24 cellular contexts compared by ENCODE assay signal in genomic region chr2:10469301-10469700, GRCh38.
"Had no signal": no experiment of that assay in that cellular context is flagged by ENCODE, and none has a peak within 500 bp of the region (broad histone marks: within the 10 kb centered on the region; RNA-seq: fewer than 3 reads in every experiment).

No MANE protein-coding gene starts in this region.

- H3K27ac ChIP-seq: brain microvascular endothelial cell, cardiac muscle cell, WERI-Rb-1 had no signal

- H3K4me1 Mint-ChIP-seq: activated naive CD4-positive, alpha-beta T cell treated with anti-CD3 and anti-CD28 coated beads, Interleukin-2, amount 10 ng/mL, durations not matched to agents 7 days and 5 days; activated naive CD8-positive, alpha-beta T cell treated with anti-CD3 and anti-CD28 coated beads for 36 hours; T-cell had no signal

- ATAC-seq: activated CD4-positive, CD25-positive, alpha-beta regulatory T cell treated with anti-CD3 and anti-CD28 coated beads, Interleukin-2, amount 50 U/mL, for 24 hours; activated CD8-positive, alpha-beta T cell treated with anti-CD3 and anti-CD28 coated beads for 36 hours; activated T-cell treated with anti-CD3 and anti-CD28 coated beads, Interleukin-2, amount 50 U/mL, for 72 hours; T-cell had no signal

- H3K36me3 Mint-ChIP-seq: activated naive CD4-positive, alpha-beta T cell treated with anti-CD3 and anti-CD28 coated beads, Interleukin-2, amount 10 ng/mL, durations not matched to agents 7 days and 5 days; activated naive CD8-positive, alpha-beta T cell treated with anti-CD3 and anti-CD28 coated beads for 36 hours; T-cell had no signal

- H3K4me3 ChIP-seq: cardiac muscle cell, K562 had no signal

- H3K4me3 Mint-ChIP-seq: activated CD8-positive, alpha-beta T cell treated with anti-CD3 and anti-CD28 coated beads for 36 hours; activated naive CD4-positive, alpha-beta T cell treated with anti-CD3 and anti-CD28 coated beads, Interleukin-2, amount 10 ng/mL, durations not matched to agents 7 days and 5 days; activated naive CD8-positive, alpha-beta T cell treated with anti-CD3 and anti-CD28 coated beads for 36 hours; activated T-cell treated with anti-CD3 and anti-CD28 coated beads, Interleukin-2, amount 50 U/mL, for 72 hours; T-cell had no signal

- H3K36me3 ChIP-seq: brain microvascular endothelial cell, cardiac muscle cell, WERI-Rb-1 had no signal

- H3K27ac Mint-ChIP-seq: activated CD8-positive, alpha-beta T cell treated with anti-CD3 and anti-CD28 coated beads for 36 hours; activated naive CD4-positive, alpha-beta T cell treated with anti-CD3 and anti-CD28 coated beads, Interleukin-2, amount 10 ng/mL, durations not matched to agents 7 days and 5 days; activated naive CD8-positive, alpha-beta T cell treated with anti-CD3 and anti-CD28 coated beads for 36 hours; activated T-cell treated with anti-CD3 and anti-CD28 coated beads, Interleukin-2, amount 50 U/mL, for 72 hours; activated T-helper 2 cell treated with anti-CD3 and anti-CD28 coated beads, Interferon-gamma antibody, Interleukin-2, Interleukin-4, amounts not matched to agents 10 μg/mL and 5 μg/mL and 100 μg/mL, durations not matched to agents 14 hours and 24 hours and 36 hours; T-cell had no signal

- H3K9me3 Mint-ChIP-seq: activated CD8-positive, alpha-beta T cell treated with anti-CD3 and anti-CD28 coated beads for 36 hours; activated naive CD4-positive, alpha-beta T cell treated with anti-CD3 and anti-CD28 coated beads, Interleukin-2, amount 10 ng/mL, durations not matched to agents 7 days and 5 days; activated naive CD8-positive, alpha-beta T cell treated with anti-CD3 and anti-CD28 coated beads for 36 hours; activated T-cell treated with anti-CD3 and anti-CD28 coated beads, Interleukin-2, amount 50 U/mL, for 72 hours; activated T-helper 2 cell treated with anti-CD3 and anti-CD28 coated beads, Interferon-gamma antibody, Interleukin-2, Interleukin-4, amounts not matched to agents 10 μg/mL and 5 μg/mL and 100 μg/mL, durations not matched to agents 14 hours and 24 hours and 36 hours; T-cell had no signal

- DNase-seq: activated CD4-positive, alpha-beta T cell treated with anti-CD3 and anti-CD28 coated beads for 4 hours; activated CD8-positive, alpha-beta memory T cell treated with anti-CD3 and anti-CD28 coated beads, Interleukin-2, amount 50 U/mL, for 4 hours; activated CD8-positive, alpha-beta T cell treated with anti-CD3 and anti-CD28 coated beads for 36 hours; activated gamma-delta T cell treated with Interleukin-2 at 50 U/mL for 16 hours; activated naive CD4-positive, alpha-beta T cell treated with anti-CD3 and anti-CD28 coated beads, Interleukin-2, amount 10 ng/mL, durations not matched to agents 7 days and 5 days; activated naive CD8-positive, alpha-beta T cell treated with anti-CD3 and anti-CD28 coated beads for 36 hours; activated T-cell treated with anti-CD3 and anti-CD28 coated beads, Interleukin-2, amount 50 U/mL, for 72 hours; brain microvascular endothelial cell; Karpas-422; MM.1S; NCI-H1105 treated with DMSO at 0.1 percent for 48 hours; NCI-H1436 treated with DMSO at 0.1 percent for 48 hours; NCI-H187; NCI-H2081; NCI-H446; SHP77 treated with DMSO at 0.1 percent for 48 hours; T-cell; T-helper 2 cell; WERI-Rb-1 had no signal

- H3K27me3 Mint-ChIP-seq: activated CD8-positive, alpha-beta T cell treated with anti-CD3 and anti-CD28 coated beads for 36 hours; activated naive CD8-positive, alpha-beta T cell treated with anti-CD3 and anti-CD28 coated beads for 36 hours had no signal

- FAIRE-seq: K562, RCC 7860 had no signal

- H3K27me3 ChIP-seq: brain microvascular endothelial cell, cardiac muscle cell had no signal
